Comparison of ENCODE assay signal across 21 cellular contexts in genomic region chr13:41707192-41707858, GRCh38.
DNase-seq lines count a peak whose midpoint lies in the region; ATAC-seq and TF ChIP-seq lines count a peak whose summit lies in the region.
"Had no signal": no experiment of that assay in that cellular context is flagged by ENCODE, and none has a peak within 500 bp of the region (broad histone marks: within the 10 kb centered on the region; RNA-seq: fewer than 3 reads in every experiment).

No MANE protein-coding gene starts in this region.

- POLR2A ChIA-PET in PC-3 (lab: Charles Lee; ENCODE audit: unreplicated experiment), result no interaction called here

- no peak overlapping the region for H3K9ac ChIP-seq in mammary epithelial cell (ENCODE audit: insufficient read depth, low read length)
- H3K9ac ChIP-seq in PC-3 (ENCODE audit: low read length), result no peak overlapping the region

- BruUV-seq in mammary epithelial cell (replicated peaks; lab: Mats Ljungman, UMichigan), result no TSS peak
- BruUV-seq in PC-3 (replicated peaks; lab: Mats Ljungman, UMichigan), result no TSS peak

- H3K79me2 ChIP-seq in mammary epithelial cell (ENCODE audit: insufficient read depth, low read length) (no peaks in the 10 kb centered on the region), PC-3 (ENCODE audit: low read length) (no peaks in the 10 kb centered on the region)

- peaks cover 13% of the 10 kb centered on the region for H3K4me1 Mint-ChIP-seq in nephron progenitor cell
- peaks cover 31% of the 10 kb centered on the region for H3K4me1 Mint-ChIP-seq in mesothelial cell of epicardium

- H3K27me3 ChIP-seq in breast epithelium (no peaks in the 10 kb centered on the region), mammary epithelial cell (ENCODE audit: insufficient read depth, low read length) (no peaks in the 10 kb centered on the region), uterus (no peaks in the 10 kb centered on the region), PC-3 (ENCODE audit: low read length) (no peaks in the 10 kb centered on the region)
- H3K27me3 ChIP-seq: SJCRH30, transverse colon had no signal

- no peak overlapping the region for H3K4me3 Mint-ChIP-seq in nephron progenitor cell
- no peak overlapping the region for H3K4me3 Mint-ChIP-seq in mesothelial cell of epicardium

- H3F3A ChIP-seq in PC-3 (ENCODE audit: low read length, unreplicated experiment), result no peaks in the 10 kb centered on the region

- no peaks in the 10 kb centered on the region for H3K27me3 Mint-ChIP-seq in nephron progenitor cell (ENCODE audit: low read depth, poor library complexity)
- H3K27me3 Mint-ChIP-seq in mesothelial cell of epicardium (ENCODE audit: low read depth), result no peaks in the 10 kb centered on the region

- H3K9me3 Mint-ChIP-seq in nephron progenitor cell (no peaks in the 10 kb centered on the region), mesothelial cell of epicardium (no peaks in the 10 kb centered on the region)

- 33% methylated on average over 1 of the region's 1 CpG for WGBS in mammary epithelial cell (ENCODE audit: low coverage, missing lambda C conversion rate)

- H3K4me1 ChIP-seq in breast epithelium (peaks cover 0 to 11% of the 10 kb centered on the region in 2 donors), mammary epithelial cell (ENCODE audit: insufficient read depth, low read length) (no peaks in the 10 kb centered on the region), uterus (peaks cover 0 to 8% of the 10 kb centered on the region in 2 donors), PC-3 (ENCODE audit: insufficient read depth, low read length) (no peaks in the 10 kb centered on the region)
- H3K4me1 ChIP-seq: SJCRH30 had no signal

- no peaks in the 10 kb centered on the region for H3K9me2 ChIP-seq in PC-3 (replicated peaks; ENCODE audit: low read length)

- H3K4me2 ChIP-seq in mammary epithelial cell (ENCODE audit: insufficient read depth, low read depth, low read length), result no peak overlapping the region
- H3K4me2 ChIP-seq in PC-3 (ENCODE audit: low read length), result no peak overlapping the region

- H3K4me3 ChIP-seq in breast epithelium, result no peak overlapping the region
- H3K4me3 ChIP-seq in mammary epithelial cell (replicated peaks in 1 of 3; ENCODE audit: insufficient read depth in 1 of 3, low read depth in 2 of 3, low read length in 3 of 3), result no peak overlapping the region
- no peak overlapping the region for H3K4me3 ChIP-seq in fibroblast of pulmonary artery (replicated peaks; ENCODE audit: low read depth, low read length)
- H3K4me3 ChIP-seq in uterus, result no peak overlapping the region
- no peak overlapping the region for H3K4me3 ChIP-seq in PC-3 (ENCODE audit: low read length)
- H3K4me3 ChIP-seq: SJCRH30, skin epidermis, transverse colon had no signal

- in situ Hi-C loops in mammary epithelial cell (cut with MboI; ENCODE audit: low sequenced_read_pairs in 2 of 2), result no loop called here

- H3K27ac ChIP-seq in breast epithelium (peak overlapping the region; percentile 18 to 50), mammary epithelial cell (ENCODE audit: insufficient read depth, low read depth, low read length) (no peak overlapping the region), uterus (peak overlapping the region; percentile 44 to 69), PC-3 (ENCODE audit: low read length) (no peak overlapping the region)
- H3K27ac ChIP-seq: 22Rv1, HL-60, SJCRH30 had no signal

- dilution Hi-C loops in mammary epithelial cell (cut with HindIII; ENCODE audit: low sequenced_read_pairs), result no loop called here

- H3K36me3 ChIP-seq in breast epithelium (no peaks in the 10 kb centered on the region), mammary epithelial cell (ENCODE audit: insufficient read depth, low read length) (no peaks in the 10 kb centered on the region), uterus (no peaks in the 10 kb centered on the region), PC-3 (ENCODE audit: low read depth, low read length) (no peaks in the 10 kb centered on the region)
- H3K36me3 ChIP-seq: SJCRH30, transverse colon had no signal

- H3K36me3 Mint-ChIP-seq in nephron progenitor cell (ENCODE audit: low read depth), result peaks cover 6% of the 10 kb centered on the region
- no peaks in the 10 kb centered on the region for H3K36me3 Mint-ChIP-seq in mesothelial cell of epicardium

- H3K27ac Mint-ChIP-seq in nephron progenitor cell (peak overlapping the region; percentile 14), mesothelial cell of epicardium (no peak overlapping the region)

- H4K20me1 ChIP-seq in mammary epithelial cell (ENCODE audit: insufficient read depth, low read length) (no peaks in the 10 kb centered on the region), PC-3 (ENCODE audit: low read length) (no peaks in the 10 kb centered on the region)

- no peak for TF ChIP-seq POLR2A in breast epithelium (IDR thresholded peaks at IDR 0.05)
- TF ChIP-seq POLR2A in uterus (IDR thresholded peaks at IDR 0.05), result no peak

- no peak for TF ChIP-seq CTCF in breast epithelium (IDR thresholded peaks at IDR 0.05)
- TF ChIP-seq CTCF in mammary epithelial cell (conservative IDR thresholded peaks at IDR 0.05 in 1 of 2, IDR thresholded peaks at IDR 0.05 in 1 of 2; ENCODE audit: extremely low read depth in 1 of 2, insufficient read depth in 1 of 2, low read depth in 1 of 2, low read length in 2 of 2), result no peak
- no peak for TF ChIP-seq CTCF in fibroblast of pulmonary artery (IDR thresholded peaks at IDR 0.05; ENCODE audit: low read length, missing control alignments)
- TF ChIP-seq CTCF in nephron progenitor cell (IDR thresholded peaks at IDR 0.05), result no peak
- no peak for TF ChIP-seq CTCF in uterus (IDR thresholded peaks at IDR 0.05)
- no peak for TF ChIP-seq CTCF in mesothelial cell of epicardium (IDR thresholded peaks at IDR 0.05; ENCODE audit: unreplicated experiment)
- no peak for TF ChIP-seq CTCF in PC-3 (conservative IDR thresholded peaks at IDR 0.05; ENCODE audit: low read depth, low read length)

- no peak for ATAC-seq in GM21381 (IDR thresholded peaks at IDR 0.05; ENCODE audit: unreplicated experiment)
- ATAC-seq in PC-3, result no peak

- CTCF ChIA-PET in mammary epithelial cell (lab: Charles Lee; ENCODE audit: low non-redundant PET), result no interaction called here
- CTCF ChIA-PET in PC-3 (lab: Charles Lee), result no interaction called here

- DNase-seq in breast epithelium (ENCODE audit: low spot score in 2 of 2) (no peak), mammary epithelial cell (no peak), fibroblast of pulmonary artery (ENCODE audit: low read depth) (peak; percentile 51), nephron progenitor cell (no peak), uterus (no peak), mesothelial cell of epicardium (ENCODE audit: low spot score in 2 of 2, unreplicated experiment in 2 of 2) (no peak), PC-3 (no peak)
- DNase-seq: activated CD4-positive, CD25-positive, alpha-beta regulatory T cell treated with anti-CD3 and anti-CD28 coated beads, Interleukin-2, amount 50 U/mL, for 72 hours; activated effector memory CD4-positive, alpha-beta T cell treated with Interleukin-2 at 50 U/mL for 16 hours; H7; hippocampal formation; kidney; NCI-H2029 treated with DMSO at 0.1 percent for 48 hours; NCI-H526 treated with DMSO at 0.1 percent for 48 hours; SJCRH30; T1000; transverse colon had no signal

- H3K9me3 ChIP-seq in breast epithelium (no peaks in the 10 kb centered on the region), mammary epithelial cell (replicated peaks; ENCODE audit: insufficient read depth, low read length) (no peaks in the 10 kb centered on the region), uterus (no peaks in the 10 kb centered on the region), PC-3 (ENCODE audit: low read length) (no peaks in the 10 kb centered on the region)
- H3K9me3 ChIP-seq: SJCRH30, transverse colon had no signal

- intact Hi-C loops in breast epithelium (cut with DNase I; ENCODE audit: low total_unique reads), result loop anchor here (10.0 kb wide), 1 partner anchor 327 kb away; no protein-coding TSS in a partner anchor
- intact Hi-C loops in mammary epithelial cell (cut with micrococcal nuclease), result no loop called here
- intact Hi-C loops in uterus (cut with DNase I; ENCODE audit: low total_unique reads), result no loop called here
- intact Hi-C loops in PC-3 (cut with micrococcal nuclease), result no loop called here

- no peak overlapping the region for H2AFZ ChIP-seq in mammary epithelial cell (ENCODE audit: low read depth, low read length)
- no peak overlapping the region for H2AFZ ChIP-seq in PC-3 (ENCODE audit: low read length)

Comparison
In these comparisons a context has a peak if more than half of its experiments do, and no peak if none do; other contexts are left out.
1. H3K27ac ChIP-seq: peak in breast epithelium (2 of 2) and uterus (2 of 2); none in mammary epithelial cell (single experiment) and PC-3 (single experiment).